In the genomic region with DNA sequence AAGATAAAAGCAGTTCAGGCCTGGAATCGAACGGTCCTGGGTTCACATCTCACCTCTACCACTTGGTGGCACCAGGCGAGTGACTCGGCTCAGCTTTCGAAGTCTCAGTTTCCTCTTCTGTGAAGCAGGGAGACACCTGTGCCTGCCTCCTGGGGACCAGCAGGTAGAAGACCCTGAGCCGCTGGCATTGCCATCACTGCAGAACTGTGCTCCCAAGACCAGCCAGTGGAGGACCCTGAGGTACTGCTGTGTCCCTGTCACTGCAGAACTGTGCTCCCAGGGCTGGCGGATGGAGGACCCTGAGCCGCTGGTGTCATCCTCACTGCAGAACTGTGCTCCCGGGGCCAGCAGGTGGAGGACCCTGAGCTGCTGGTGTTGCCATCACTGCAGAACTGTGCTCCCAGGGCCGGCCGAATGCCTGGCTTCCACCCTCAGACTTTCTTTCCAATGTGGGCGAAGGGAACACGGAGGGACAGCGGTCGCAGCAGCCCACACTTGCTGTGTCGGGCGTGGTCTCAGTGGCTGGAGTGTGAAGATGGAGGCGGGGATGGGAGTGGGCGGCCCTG, we compare ENCODE assay signal across 13 cellular contexts. TPM values are rescaled to one million over a fixed set of nuclear protein-coding genes. Genes with fewer than 3 reads are reported as not detected.
A peak's percentile ranks its signal among the peaks of the same experiment; 100 is the strongest.
DNase-seq lines count a peak whose midpoint lies in the region; ATAC-seq, FAIRE-seq and TF ChIP-seq lines count a peak whose summit lies in the region.
"Had no signal": no experiment of that assay in that cellular context is flagged by ENCODE, and none has a peak within 500 bp of the region (broad histone marks: within the 10 kb centered on the region; RNA-seq: fewer than 3 reads in every experiment).

No MANE protein-coding gene starts in this region.

- no peaks in the 10 kb centered on the region for H3K4me1 ChIP-seq in PC-3 (ENCODE audit: insufficient read depth, low read length)
- H3K4me1 ChIP-seq in H1 (replicated peaks in 1 of 4; ENCODE audit: control insufficient read depth in 3 of 4, insufficient read depth in 4 of 4, low read length in 3 of 4): peaks cover 3 to 26% (median 13%) of the 10 kb centered on the region in 4 experiments
- H3K4me1 ChIP-seq: gastroesophageal sphincter had no signal

- no peak overlapping the region for H2BK5ac ChIP-seq in H1 (ENCODE audit: low read depth, low read length)

- H3K56ac ChIP-seq in H1 (replicated peaks; ENCODE audit: insufficient read length, low read depth, low read length): no peak overlapping the region

- no peak overlapping the region for H3K27ac ChIP-seq in PC-3 (ENCODE audit: low read length)
- no peak overlapping the region for H3K27ac ChIP-seq in H1 (ENCODE audit: low read depth, low read length)
- H3K27ac ChIP-seq: gastroesophageal sphincter had no signal

- H4K5ac ChIP-seq in H1 (ENCODE audit: insufficient read length, low read depth, low read length): no peak overlapping the region

- TF ChIP-seq CTCF in PC-3 (conservative IDR thresholded peaks at IDR 0.05; ENCODE audit: low read depth, low read length) (peak; percentile 22; the same call in 1 of the 2 replicates), H1 (IDR thresholded peaks at IDR 0.05; ENCODE audit: control extremely low read depth in 1 of 3, insufficient read depth in 1 of 3, low read depth in 1 of 3, low read length in 3 of 3) (peak; percentile 12 to 55 (median 52); a peak in 3 of 4 replicates)

- H4K91ac ChIP-seq in H1 (replicated peaks; ENCODE audit: insufficient read length, low read length): peak overlapping the region; percentile 42

- H4K20me1 ChIP-seq in PC-3 (ENCODE audit: low read length) (no peaks in the 10 kb centered on the region), H1 (replicated peaks in 1 of 2; ENCODE audit: control insufficient read depth in 1 of 2, insufficient read depth in 2 of 2, low read length in 2 of 2) (no peaks in the 10 kb centered on the region)

- H3K79me2 ChIP-seq in PC-3 (ENCODE audit: low read length) (no peaks in the 10 kb centered on the region), H1 (ENCODE audit: control insufficient read depth in 1 of 2, insufficient read depth in 2 of 2, low read length in 2 of 2) (no peaks in the 10 kb centered on the region)

- no peaks in the 10 kb centered on the region for H3K9me3 ChIP-seq in PC-3 (ENCODE audit: low read length)
- H3K9me3 ChIP-seq in H1 (ENCODE audit: insufficient read depth in 2 of 2, low read depth in 1 of 2, low read length in 1 of 2): peaks cover 0 to 6% of the 10 kb centered on the region in 2 experiments; a peak in 2 of 4 replicates
- H3K9me3 ChIP-seq: gastroesophageal sphincter had no signal

- ATAC-seq in PC-3 (no peak), GM19467 (IDR thresholded peaks at IDR 0.05; ENCODE audit: unreplicated experiment) (no peak)
- no peak for ATAC-seq in stimulated activated naive CD8-positive, alpha-beta T cell treated with anti-CD3 and anti-CD28 coated beads, Interleukin-15, Interleukin-2, amounts not matched to agents 100 U/mL and 50 U/mL, for 24 hours
- ATAC-seq: gastroesophageal sphincter had no signal

- no TSS peak for BruUV-seq in PC-3 (replicated peaks; lab: Mats Ljungman, UMichigan)

- peak; percentile 8 to 40; a peak in 2 of 4 replicates for TF ChIP-seq RAD21 in H1 (IDR thresholded peaks at IDR 0.05 in 1 of 2, conservative IDR thresholded peaks at IDR 0.05 in 1 of 2; ENCODE audit: low read depth in 2 of 2, low read length in 2 of 2)

- no peaks in the 10 kb centered on the region for H3K27me3 ChIP-seq in PC-3 (ENCODE audit: low read length)
- no peaks in the 10 kb centered on the region; a peak in 1 of 7 replicates for H3K27me3 ChIP-seq in H1 (replicated peaks in 1 of 4; ENCODE audit: control insufficient read depth in 3 of 4, extremely low read depth in 1 of 4, insufficient read depth in 3 of 4, low read length in 3 of 4)
- H3K27me3 ChIP-seq in H7 (ENCODE audit: control insufficient read depth, insufficient read depth, low read length): no peaks in the 10 kb centered on the region; the same call in 1 of the 2 replicates

- no peak overlapping the region for H2AK5ac ChIP-seq in H1 (ENCODE audit: low read depth, low read length)

- POLR2A ChIA-PET in PC-3 (lab: Charles Lee; ENCODE audit: unreplicated experiment): no interaction called here
- POLR2A ChIA-PET in H1 (lab: Charles Lee; ENCODE audit: partially characterized antibody): interaction anchor here (0.7 to 1.9 kb wide), 2 partner anchors 113 to 335 kb away, joined by 3 to 4 read pairs; a partner anchor contains a TSS

- WGBS in H1 (ENCODE audit: extremely low coverage in 1 of 2, insufficient coverage in 1 of 2, insufficient read length in 1 of 2, insufficient replicate concordance in 2 of 2, low coverage in 1 of 2, low lambda C conversion rate in 2 of 2, missing lambda C conversion rate in 1 of 2), 2 experiments: 91% methylated on average over 19 of the region's 19 CpGs; no CpG with 5 or more reads in 1 of the 2 experiments

- H2AFZ ChIP-seq in PC-3 (ENCODE audit: low read length): no peak overlapping the region
- no peak overlapping the region for H2AFZ ChIP-seq in H1 (ENCODE audit: low read length)

- H2BK20ac ChIP-seq in H1 (ENCODE audit: low read length): 0 out of 2 replicates have a peak overlapping the region, but pooled peaks have one; percentile 69

- no peaks in the 10 kb centered on the region for H3K36me3 Mint-ChIP-seq in activated T-cell treated with anti-CD3 and anti-CD28 coated beads, Interleukin-2, amount 50 U/mL, for 24 hours (ENCODE audit: low read depth)

- no peak overlapping the region for H3K4me3 Mint-ChIP-seq in activated T-cell treated with anti-CD3 and anti-CD28 coated beads, Interleukin-2, amount 50 U/mL, for 24 hours

- H3K4me2 ChIP-seq in PC-3 (ENCODE audit: low read length) (no peak overlapping the region), H1 (ENCODE audit: insufficient read depth in 1 of 2, low read depth in 2 of 2, low read length in 2 of 2) (no peak overlapping the region)

- H3K4ac ChIP-seq in H1 (replicated peaks; ENCODE audit: insufficient read length, low read depth, low read length): no peak overlapping the region

- no peak overlapping the region for H2BK120ac ChIP-seq in H1 (replicated peaks; ENCODE audit: low read depth, low read length)

- no peak for FAIRE-seq in H1 (lab: Jason Lieb, UNC)

- H3K27ac Mint-ChIP-seq in activated T-cell treated with anti-CD3 and anti-CD28 coated beads, Interleukin-2, amount 50 U/mL, for 24 hours: peak overlapping the region; percentile 68

- peaks cover 6% of the 10 kb centered on the region for H3K23me2 ChIP-seq in H1 (ENCODE audit: low read depth, low read length)

- intact Hi-C loops in PC-3 (cut with micrococcal nuclease): no loop called here

- H4K8ac ChIP-seq in H1 (ENCODE audit: extremely low read depth, insufficient read depth, low read length): 0 out of 2 replicates have a peak overlapping the region, but pooled peaks have one; percentile 3

- 0 out of 2 replicates have a peak overlapping the region, but pooled peaks have one; percentile 32 for H3K18ac ChIP-seq in H1 (ENCODE audit: extremely low read depth, low read length)

- H2BK15ac ChIP-seq in H1 (ENCODE audit: low read length): 0 out of 2 replicates have a peak overlapping the region, but pooled peaks have one; percentile 67

- no peak overlapping the region for H3K23ac ChIP-seq in H1 (ENCODE audit: insufficient read length)

- H3K4me3 ChIP-seq in PC-3 (ENCODE audit: low read length): no peak overlapping the region
- H3K4me3 ChIP-seq in H1 (ENCODE audit: extremely low read depth in 1 of 4, insufficient read depth in 2 of 4, low read depth in 3 of 4, low read length in 4 of 4): no peak overlapping the region
- no peak overlapping the region for H3K4me3 ChIP-seq in H7 (ENCODE audit: insufficient read depth, low read depth, low read length)
- H3K4me3 ChIP-seq: gastroesophageal sphincter had no signal

- DNase-seq in activated T-cell treated with anti-CD3 and anti-CD28 coated beads, Interleukin-2, amount 50 U/mL, for 24 hours: peak; percentile 67
- DNase-seq in activated T-cell treated with anti-CD3 and anti-CD28 coated beads for 4 hours (no peak), PC-3 (no peak), H1 (ENCODE audit: low read depth in 1 of 2, low spot score in 2 of 2) (no peak), H7 (no peak), NCI-H128 (lab: John Stamatoyannopoulos, UW; ENCODE audit: unreplicated experiment) (no peak)
- DNase-seq in stimulated activated naive CD8-positive, alpha-beta T cell treated with anti-CD3 and anti-CD28 coated beads, Interleukin-15, Interleukin-2, amounts not matched to agents 100 U/mL and 50 U/mL, for 24 hours: peak; percentile 54
- DNase-seq: activated CD4-positive, CD25-positive, alpha-beta regulatory T cell treated with anti-CD3 and anti-CD28 coated beads, Interleukin-2, amount 50 U/mL, for 72 hours; C1 segment of cervical spinal cord had no signal

- H3K36me3 ChIP-seq in PC-3 (ENCODE audit: low read depth, low read length) (no peaks in the 10 kb centered on the region), H1 (ENCODE audit: control insufficient read depth in 2 of 4, insufficient read depth in 4 of 4, low read length in 3 of 4) (no peaks in the 10 kb centered on the region), H7 (replicated peaks; ENCODE audit: control insufficient read depth, insufficient read depth, low read length) (no peaks in the 10 kb centered on the region)
- H3K36me3 ChIP-seq: gastroesophageal sphincter had no signal

- H3K9ac ChIP-seq in PC-3 (ENCODE audit: low read length) (no peak overlapping the region), H1 (replicated peaks in 1 of 4; ENCODE audit: extremely low read depth in 1 of 4, low read depth in 3 of 4, low read length in 3 of 4) (no peak overlapping the region)

- H3K9me2 ChIP-seq in PC-3 (replicated peaks; ENCODE audit: low read length): no peaks in the 10 kb centered on the region

- H3K4me1 Mint-ChIP-seq in activated T-cell treated with anti-CD3 and anti-CD28 coated beads, Interleukin-2, amount 50 U/mL, for 24 hours (ENCODE audit: low read depth): peaks cover 56% of the 10 kb centered on the region

- no peaks in the 10 kb centered on the region for H3K79me1 ChIP-seq in H1 (ENCODE audit: low read depth, low read length)

- no peaks in the 10 kb centered on the region for H3K27me3 Mint-ChIP-seq in activated T-cell treated with anti-CD3 and anti-CD28 coated beads, Interleukin-2, amount 50 U/mL, for 24 hours

- H3K9me3 Mint-ChIP-seq in activated T-cell treated with anti-CD3 and anti-CD28 coated beads, Interleukin-2, amount 50 U/mL, for 24 hours: peaks cover 4% of the 10 kb centered on the region

- H3F3A ChIP-seq in PC-3 (ENCODE audit: low read length, unreplicated experiment): no peaks in the 10 kb centered on the region

- CTCF ChIA-PET in PC-3 (lab: Charles Lee) (no interaction called here), H1 (lab: Charles Lee; ENCODE audit: partially characterized antibody) (interaction anchor here (0.7 to 1.4 kb wide), 4 partner anchors 87 to 210 kb away, joined by 3 to 7 read pairs (median 4); no protein-coding TSS in a partner anchor)

- no peak overlapping the region for H2BK12ac ChIP-seq in H1 (ENCODE audit: low read depth, low read length)

- TF ChIP-seq EP300 in H1 (IDR thresholded peaks at IDR 0.05; ENCODE audit: borderline replicate concordance in 1 of 2, low read depth in 2 of 2, low read length in 2 of 2): no peak

- no peak for TF ChIP-seq POLR2A in H1 (IDR thresholded peaks at IDR 0.05; ENCODE audit: control extremely low read depth in 1 of 2, low read depth in 2 of 2, low read length in 2 of 2)

- no peak overlapping the region for H3K14ac ChIP-seq in H1 (ENCODE audit: insufficient read length)

RNA-seq across cellular contexts. Expression of a gene that starts 8.7 kb away (rescaled TPM):
- 93.2 and 118 TPM in 2 replicates for total RNA-seq in PC-3 (2014; rRNA removed)
- 327 and 341 TPM in 2 replicates for total RNA-seq in H1 (2021; fragmentation: NEBNext Ultra II Directional; extraction: Animal tissue kit (Norgen Biotek cat#: 25700))
- polyA plus RNA-seq in H1 (2011; rRNA removed): 68.2 and 161 TPM in 2 replicates
- 65.1 TPM for polyA plus RNA-seq in H1 (2011; cell fraction: cytosol; rRNA removed)
- 122 TPM for polyA plus RNA-seq in H1 (2011; cell fraction: nucleus; rRNA removed)
- 126 to 176 TPM (median 151 TPM) in 4 replicates for polyA plus RNA-seq in H1 (2012, experiment 1 of 2)
- polyA plus RNA-seq in H1 (2012, experiment 2 of 2): 202 TPM
- polyA plus RNA-seq in H1 (2013, experiment 1 of 2): 316 TPM
- polyA plus RNA-seq in H1 (2013, experiment 2 of 2): 381 TPM
- 34.4 and 63.7 TPM in 2 replicates for polyA minus RNA-seq in H1 (2011; rRNA and poly(A)+ RNA removed)
- polyA minus RNA-seq in H1 (2011; cell fraction: cytosol; rRNA and poly(A)+ RNA removed): 84.2 TPM
- polyA minus RNA-seq in H1 (2011; cell fraction: nucleus; rRNA and poly(A)+ RNA removed): 42.4 TPM
- total RNA-seq in H7 (2014; rRNA removed; shearing (Covaris generic)): 91.6 and 188 TPM in 2 replicates

RNA-seq across cellular contexts. Expression of a gene that starts 58.3 kb away (rescaled TPM):
- not detected in 2 replicates for total RNA-seq in PC-3 (2014; rRNA removed)
- not detected in 2 replicates for total RNA-seq in H1 (2021; fragmentation: NEBNext Ultra II Directional; extraction: Animal tissue kit (Norgen Biotek cat#: 25700))
- not detected in 2 replicates for polyA plus RNA-seq in H1 (2011; rRNA removed)
- polyA plus RNA-seq in H1 (2011; cell fraction: cytosol; rRNA removed): not detected
- polyA plus RNA-seq in H1 (2011; cell fraction: nucleus; rRNA removed): not detected
- not detected in 4 replicates for polyA plus RNA-seq in H1 (2012, experiment 1 of 2)
- polyA plus RNA-seq in H1 (2012, experiment 2 of 2): not detected
- under 0.01 TPM for polyA plus RNA-seq in H1 (2013, experiment 1 of 2)
- polyA plus RNA-seq in H1 (2013, experiment 2 of 2): not detected
- polyA minus RNA-seq in H1 (2011; rRNA and poly(A)+ RNA removed): not detected in 2 replicates
- polyA minus RNA-seq in H1 (2011; cell fraction: cytosol; rRNA and poly(A)+ RNA removed): not detected
- not detected for polyA minus RNA-seq in H1 (2011; cell fraction: nucleus; rRNA and poly(A)+ RNA removed)
- not detected in 2 replicates for total RNA-seq in H7 (2014; rRNA removed; shearing (Covaris generic))
- total RNA-seq: gastroesophageal sphincter, lung microvascular endothelial cell, RPMI7951 had no signal

Comparison
In these comparisons a context has a peak if more than half of its experiments do, and no peak if none do; other contexts are left out.
1. DNase-seq: peak in activated T-cell treated with anti-CD3 and anti-CD28 coated beads, Interleukin-2, amount 50 U/mL, for 24 hours (single experiment) and stimulated activated naive CD8-positive, alpha-beta T cell treated with anti-CD3 and anti-CD28 coated beads, Interleukin-15, Interleukin-2, amounts not matched to agents 100 U/mL and 50 U/mL, for 24 hours (single experiment); none in activated T-cell treated with anti-CD3 and anti-CD28 coated beads for 4 hours (single experiment), PC-3 (single experiment), H1 (0 of 2), H7 (single experiment) and NCI-H128 (single experiment).